Comparison of ENCODE assay signal across 1 cellular context in genomic region chr3:105465251-105465853, GRCh38.
TF ChIP-seq lines count a peak whose summit lies in the region.

No MANE protein-coding gene starts in this region.

TF ChIP-seq in GM23338, 12 proteins besides CTCF, POLR2A, EP300 and RAD21 (continued from another document):
- TF ChIP-seq REST (IDR thresholded peaks at IDR 0.05; ENCODE audit: unreplicated experiment) (no peak), JUNB (IDR thresholded peaks at IDR 0.05; ENCODE audit: unreplicated experiment) (no peak), ZNF114 (CRISPR knock-in tag; IDR thresholded peaks at IDR 0.05) (no peak), ZNF331 (CRISPR knock-in tag; IDR thresholded peaks at IDR 0.05; ENCODE audit: low read depth) (no peak), STAT1 (IDR thresholded peaks at IDR 0.05; ENCODE audit: unreplicated experiment) (no peak), POLR2AphosphoS5 (IDR thresholded peaks at IDR 0.05; ENCODE audit: low read depth) (no peak), EZH2phosphoT487 (IDR thresholded peaks at IDR 0.05; ENCODE audit: unreplicated experiment) (no peak), CREB1 (CRISPR knock-in tag; IDR thresholded peaks at IDR 0.05; ENCODE audit: low read depth) (no peak), ETS1 (IDR thresholded peaks at IDR 0.05) (no peak)
